7 cellular contexts compared by ENCODE assay signal in the genomic region with DNA sequence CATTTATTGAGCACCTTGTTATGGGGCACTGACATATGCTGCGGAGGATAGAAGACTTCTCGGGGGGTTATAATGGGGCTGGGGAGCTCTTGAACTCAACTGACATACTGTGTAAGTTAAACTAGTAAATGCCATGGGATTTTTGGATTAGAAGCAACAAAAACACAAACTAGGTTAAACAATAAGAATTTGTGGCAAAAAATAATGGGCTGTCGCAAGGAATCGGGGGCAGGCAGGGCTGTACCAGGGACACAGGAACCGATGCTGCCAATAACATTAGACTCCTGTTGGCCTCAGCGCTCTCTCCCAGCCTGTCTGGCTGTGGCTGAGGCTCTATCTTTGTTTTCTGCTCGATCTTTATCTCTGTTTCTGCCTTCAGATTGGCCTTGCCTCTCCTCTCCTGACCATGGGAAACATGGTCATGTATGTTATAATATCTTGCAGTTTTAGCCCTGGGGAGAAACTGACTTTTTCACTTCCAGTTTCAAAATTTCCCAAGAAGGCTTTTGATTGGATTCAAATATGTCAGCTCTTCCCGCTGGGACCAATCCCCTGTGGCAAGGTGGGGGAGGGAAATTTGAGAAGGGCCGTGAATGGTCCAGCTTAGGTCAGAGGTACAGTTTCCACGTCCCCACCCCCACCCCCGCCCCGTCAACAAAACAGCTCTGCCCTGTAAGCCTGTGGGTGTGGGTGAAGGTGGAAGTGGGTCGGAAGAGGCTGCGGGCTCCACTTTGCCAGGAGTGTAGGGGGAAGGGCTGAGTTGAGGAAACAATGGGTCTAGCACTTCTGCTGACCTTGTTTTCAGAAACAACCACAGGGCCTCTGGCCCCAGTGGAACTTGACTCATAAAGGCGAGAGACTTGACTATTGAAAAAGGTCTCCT.
DNase-seq lines count a peak whose midpoint lies in the region; ATAC-seq lines count a peak whose summit lies in the region.

No MANE protein-coding gene starts in this region.

- no peaks in the 10 kb centered on the region for H3K27me3 ChIP-seq in ectodermal cell (ENCODE audit: control insufficient read depth, insufficient read depth, low read length, poor library complexity, severe bottlenecking)

- peak overlapping the region; percentile 80 for H3K4me3 Mint-ChIP-seq in activated CD4-positive, alpha-beta T cell treated with anti-CD3 and anti-CD28 coated beads, Interleukin-2, amount 10 ng/mL, durations not matched to agents 7 days and 5 days

- no peaks in the 10 kb centered on the region for H3K36me3 Mint-ChIP-seq in activated CD4-positive, alpha-beta T cell treated with anti-CD3 and anti-CD28 coated beads, Interleukin-2, amount 10 ng/mL, durations not matched to agents 7 days and 5 days (ENCODE audit: low read depth)

- WGBS in ectodermal cell, 2 experiments = 19 to 27% methylated on average over 14 to 15 of the region's 15 CpGs

- CTCF ChIA-PET in activated CD4-positive, alpha-beta T cell treated with anti-CD3 and anti-CD28 coated beads, Interleukin-2, amount 10 ng/mL, durations not matched to agents 7 days and 5 days (lab: Charles Lee) = interaction anchor here (2.8 kb wide), 1 partner anchor 160 kb away, joined by 9 read pairs; a partner anchor contains a TSS

- peaks cover 30% of the 10 kb centered on the region for H3K4me1 ChIP-seq in ectodermal cell (ENCODE audit: control insufficient read depth, insufficient read depth, low read length)

- H3K9me3 ChIP-seq in ectodermal cell (ENCODE audit: control insufficient read depth, low read length) = no peaks in the 10 kb centered on the region

- H3K36me3 ChIP-seq in ectodermal cell (ENCODE audit: control insufficient read depth, insufficient read depth, low read length) = no peaks in the 10 kb centered on the region

- ATAC-seq in GM18517 (IDR thresholded peaks at IDR 0.05; ENCODE audit: unreplicated experiment) (peak; percentile 54), HG02884 (IDR thresholded peaks at IDR 0.05; ENCODE audit: unreplicated experiment) (peak; percentile 39)

- peaks cover 3% of the 10 kb centered on the region for H3K9me3 Mint-ChIP-seq in activated CD4-positive, alpha-beta T cell treated with anti-CD3 and anti-CD28 coated beads, Interleukin-2, amount 10 ng/mL, durations not matched to agents 7 days and 5 days

- H3K4me1 Mint-ChIP-seq in activated CD4-positive, alpha-beta T cell treated with anti-CD3 and anti-CD28 coated beads, Interleukin-2, amount 10 ng/mL, durations not matched to agents 7 days and 5 days = peaks cover 55% of the 10 kb centered on the region

- peak; percentile 78 for DNase-seq in NCI-H226
- DNase-seq in activated CD4-positive, alpha-beta T cell treated with anti-CD3 and anti-CD28 coated beads, Interleukin-2, amount 10 ng/mL, durations not matched to agents 7 days and 5 days = peak; percentile 66
- peak; percentile 81 for DNase-seq in medulla oblongata (ENCODE audit: extremely low spot score)
- peak; percentile 18 to 41 for DNase-seq in stimulated activated CD8-positive, alpha-beta memory T cell treated with anti-CD3 and anti-CD28 coated beads, Interleukin-7, amount 100 ng/mL, for 1 hour (ENCODE audit: low read depth in 2 of 2)

- H3K27me3 Mint-ChIP-seq in activated CD4-positive, alpha-beta T cell treated with anti-CD3 and anti-CD28 coated beads, Interleukin-2, amount 10 ng/mL, durations not matched to agents 7 days and 5 days = no peaks in the 10 kb centered on the region

- H3K27ac Mint-ChIP-seq in activated CD4-positive, alpha-beta T cell treated with anti-CD3 and anti-CD28 coated beads, Interleukin-2, amount 10 ng/mL, durations not matched to agents 7 days and 5 days = peak overlapping the region; percentile 99

- POLR2A ChIA-PET in activated CD4-positive, alpha-beta T cell treated with anti-CD3 and anti-CD28 coated beads, Interleukin-2, amount 10 ng/mL, durations not matched to agents 7 days and 5 days (lab: Charles Lee) = interaction anchor here (1.5 kb wide), 1 partner anchor 161 kb away, joined by 3 read pairs; a partner anchor contains a TSS

- peak overlapping the region; percentile 87 for H3K27ac ChIP-seq in ectodermal cell (ENCODE audit: insufficient read depth, low read depth, low read length, poor library complexity, severe bottlenecking)

- no peak overlapping the region for H3K4me3 ChIP-seq in ectodermal cell (ENCODE audit: insufficient read depth, low read depth, low read length)

Comparison
In these comparisons a context has a peak if more than half of its experiments do, and no peak if none do; other contexts are left out.
1. DNase-seq: peak in every context shown above with its lines; median percentile 81 in medulla oblongata; 78 in NCI-H226; 66 in activated CD4-positive, alpha-beta T cell treated with anti-CD3 and anti-CD28 coated beads, Interleukin-2, amount 10 ng/mL, durations not matched to agents 7 days and 5 days; 30 in stimulated activated CD8-positive, alpha-beta memory T cell treated with anti-CD3 and anti-CD28 coated beads, Interleukin-7, amount 100 ng/mL, for 1 hour.